8 cellular contexts compared by ENCODE assay signal in the genomic region with DNA sequence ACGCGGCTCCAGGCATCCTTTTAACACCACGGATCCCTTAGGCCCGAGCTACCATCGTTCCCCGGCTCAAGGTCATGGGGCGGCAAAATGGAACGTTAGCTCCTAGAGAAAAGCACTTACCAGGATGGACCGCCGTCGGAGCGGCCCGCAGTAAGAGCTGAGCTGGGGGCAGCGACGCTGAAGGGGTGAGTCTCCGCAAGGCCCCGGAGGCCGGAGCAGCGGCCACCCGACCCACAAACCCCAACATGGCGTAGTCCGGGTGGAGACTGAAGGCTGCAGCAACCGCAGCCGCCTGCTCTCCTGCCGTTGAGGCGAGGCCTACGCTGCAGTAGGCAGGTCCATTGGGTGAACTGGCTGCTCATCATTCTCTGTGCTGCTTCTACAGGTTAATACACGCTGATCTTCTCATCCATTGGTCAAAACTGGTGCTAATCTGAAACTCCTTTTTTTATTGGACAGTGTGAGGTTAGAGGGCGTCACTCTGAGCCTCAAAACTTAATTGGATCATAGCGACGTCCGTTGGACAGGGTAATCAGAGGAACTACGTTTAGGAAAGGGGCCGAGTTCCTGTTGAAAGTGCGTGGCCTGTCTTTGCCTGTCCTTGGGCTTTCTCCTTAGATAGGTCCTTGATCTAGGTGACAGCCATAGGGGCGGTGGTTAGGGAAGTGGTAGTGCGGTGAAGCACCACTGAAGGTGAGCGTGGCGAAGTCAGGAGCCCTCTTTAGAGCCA.
DNase-seq lines count a peak whose midpoint lies in the region; ATAC-seq, FAIRE-seq and TF ChIP-seq lines count a peak whose summit lies in the region.

A gene (minus strand): TSS at position 268 of the 730 bp plus-strand sequence. CDS start 21 bp downstream, at position 247.

- peak; percentile 94 for FAIRE-seq in islet of Langerhans (lab: Jason Lieb, UNC)

- peak; percentile 100 for DNase-seq in AG09319 (ENCODE audit: extremely low read depth, low read depth)
- DNase-seq in NCI-H446 treated with DMSO at 0.1 percent for 48 hours (lab: John Stamatoyannopoulos, UW): peak; percentile 99
- DNase-seq in cerebellar cortex (ENCODE audit: low spot score): peak; percentile 100
- DNase-seq in stimulated activated CD4-positive, alpha-beta T cell treated with anti-CD3 and anti-CD28 coated beads, Interleukin-12 subunit alpha, Interleukin-12 subunit beta, amount 100 ng/mL, for 4 hours: peak; percentile 80

- ATAC-seq in GM19035 (IDR thresholded peaks at IDR 0.05; ENCODE audit: unreplicated experiment) (peak; percentile 98), HG03354 (IDR thresholded peaks at IDR 0.05; ENCODE audit: poor library complexity, severe bottlenecking, unreplicated experiment) (peak; percentile 99)
- ATAC-seq in activated CD4-positive, CD25-positive, alpha-beta regulatory T cell treated with anti-CD3 and anti-CD28 coated beads, Interleukin-2, amount 50 U/mL, for 24 hours: peak; percentile 99

- no peak for TF ChIP-seq CTCF in AG09319 (IDR thresholded peaks at IDR 0.05; ENCODE audit: low read depth, low read length)

Comparison
In these comparisons a context has a peak if more than half of its experiments do, and no peak if none do; other contexts are left out.
1. Peak in every context shown above with its lines: DNase-seq and ATAC-seq.